ENCODE assay signal across 24 cellular contexts in the genomic region with DNA sequence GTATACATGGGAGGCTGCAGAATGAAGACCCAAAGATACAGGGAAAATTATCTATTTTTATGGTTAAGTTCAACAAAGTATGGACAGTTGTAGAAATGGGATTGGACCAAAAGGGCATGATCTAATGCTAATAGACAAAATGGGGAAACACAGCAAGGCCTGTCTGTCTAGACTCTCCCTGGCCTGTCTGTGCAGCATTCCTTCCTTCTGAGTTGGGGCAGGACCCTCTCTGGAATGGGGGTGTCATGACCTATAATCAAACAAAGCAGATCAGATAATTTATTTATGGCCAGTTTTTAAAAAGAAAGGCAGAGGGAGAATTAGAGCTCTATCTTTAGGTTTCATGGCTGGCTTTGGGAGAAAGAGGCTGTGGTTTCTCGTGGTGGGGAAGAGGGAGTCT.
A peak's percentile ranks its signal among the peaks of the same experiment; 100 is the strongest.
DNase-seq lines count a peak whose midpoint lies in the region; ATAC-seq and TF ChIP-seq lines count a peak whose summit lies in the region.
"Had no signal": no experiment of that assay in that cellular context is flagged by ENCODE, and none has a peak within 500 bp of the region (broad histone marks: within the 10 kb centered on the region; RNA-seq: fewer than 3 reads in every experiment).

No MANE protein-coding gene starts in this region.

- no peaks in the 10 kb centered on the region for H3K27me3 Mint-ChIP-seq in chondrocyte (ENCODE audit: low read depth)
- peaks cover 3% of the 10 kb centered on the region for H3K27me3 Mint-ChIP-seq in nephron progenitor cell (ENCODE audit: low read depth, poor library complexity)

- H3K9me2 ChIP-seq in SK-N-SH: no peaks in the 10 kb centered on the region

- H3K36me3 Mint-ChIP-seq in chondrocyte (ENCODE audit: low read depth) (peaks cover 42% of the 10 kb centered on the region), nephron progenitor cell (ENCODE audit: low read depth) (peaks cover 19% of the 10 kb centered on the region)

- DNase-seq in SK-N-SH: no peak
- no peak for DNase-seq in chondrocyte (ENCODE audit: low spot score)
- DNase-seq in nephron progenitor cell: no peak
- DNase-seq in NCI-H345 (lab: John Stamatoyannopoulos, UW): no peak
- DNase-seq in NCI-H2196 (lab: John Stamatoyannopoulos, UW; ENCODE audit: unreplicated experiment): no peak
- DNase-seq in NCI-H526 (lab: John Stamatoyannopoulos, UW): no peak
- DNase-seq: ACHN; DMS153; DND-41; H9; KBM-7; MG63; NCI-H1417; NCI-H1694; NCI-H2029 treated with DMSO at 0.1 percent for 48 hours; NCI-H2227 treated with DMSO at 0.1 percent for 48 hours; NCI-H510A; NCI-H774; NK-92 treated with Interleukin-12 subunit alpha and Interleukin-12 subunit beta, amount 100 ng/mL, for 24 hours; PC-3; SJCRH30 had no signal

- no peak for TF ChIP-seq CTCF in SK-N-SH (IDR thresholded peaks at IDR 0.05)
- no peak for TF ChIP-seq CTCF in chondrocyte (IDR thresholded peaks at IDR 0.05)
- TF ChIP-seq CTCF in nephron progenitor cell (IDR thresholded peaks at IDR 0.05): no peak

- no peaks in the 10 kb centered on the region for H3F3A ChIP-seq in SK-N-SH (replicated peaks; ENCODE audit: insufficient read depth)

- H3K4me2 ChIP-seq in SK-N-SH: no peak overlapping the region
- H3K4me2 ChIP-seq: GM23338 had no signal

- no peaks in the 10 kb centered on the region for H3K27me3 ChIP-seq in SK-N-SH (ENCODE audit: insufficient read depth)
- H3K27me3 ChIP-seq: MG63, SJCRH30 had no signal

- peaks cover 3% of the 10 kb centered on the region; the same call in 1 of the 2 replicates for H4K20me1 ChIP-seq in SK-N-SH (ENCODE audit: insufficient read depth)

- peaks cover 0 to 5% of the 10 kb centered on the region in 2 experiments; a peak in 2 of 4 replicates for H3K4me1 ChIP-seq in SK-N-SH (ENCODE audit: control insufficient read depth in 1 of 2, insufficient read depth in 2 of 2, low read depth in 1 of 2, low read length in 1 of 2)

- TF ChIP-seq EP300 in SK-N-SH (IDR thresholded peaks at IDR 0.05; ENCODE audit: borderline replicate concordance in 1 of 2, low read depth in 1 of 2, low read length in 1 of 2): no peak

- WGBS in SK-N-SH (ENCODE audit: low lambda C conversion rate): 85% methylated on average over 1 of the region's 1 CpG

- H3K4me3 ChIP-seq in SK-N-SH (ENCODE audit: low read depth in 2 of 2, low read length in 1 of 2): no peak overlapping the region
- H3K4me3 ChIP-seq: GM23338, MG63, SJCRH30 had no signal

- peak overlapping the region; percentile 70 for H3K27ac Mint-ChIP-seq in chondrocyte (ENCODE audit: unreplicated experiment)
- H3K27ac Mint-ChIP-seq in nephron progenitor cell: peak overlapping the region; percentile 87
- H3K27ac Mint-ChIP-seq: GM23338 had no signal

- H3K79me2 ChIP-seq in SK-N-SH (ENCODE audit: insufficient read depth): peaks cover 88% of the 10 kb centered on the region; the same call in 1 of the 2 replicates

- H3K9me3 ChIP-seq in SK-N-SH: no peaks in the 10 kb centered on the region
- H3K9me3 ChIP-seq: MG63, SJCRH30 had no signal

- H3K4me3 Mint-ChIP-seq in chondrocyte (ENCODE audit: unreplicated experiment) (no peak overlapping the region), nephron progenitor cell (no peak overlapping the region)
- H3K4me3 Mint-ChIP-seq: GM23338, H9 had no signal

- H3K4me1 Mint-ChIP-seq in chondrocyte (ENCODE audit: low read depth) (peaks cover 58% of the 10 kb centered on the region), nephron progenitor cell (peaks cover 16% of the 10 kb centered on the region)

- H3K9me3 Mint-ChIP-seq in chondrocyte (ENCODE audit: low read depth): peaks cover 8% of the 10 kb centered on the region
- H3K9me3 Mint-ChIP-seq in nephron progenitor cell: peaks cover 7% of the 10 kb centered on the region

- no peak overlapping the region for H3K9ac ChIP-seq in SK-N-SH

- H3K36me3 ChIP-seq in SK-N-SH (replicated peaks in 1 of 2; ENCODE audit: control insufficient read depth in 1 of 2, insufficient read depth in 2 of 2, low read length in 1 of 2): peaks cover 14 to 22% of the 10 kb centered on the region in 2 experiments
- H3K36me3 ChIP-seq: SJCRH30 had no signal

- CTCF ChIA-PET in SK-N-SH (lab: Yijun Ruan, JAX): interaction anchor here (0.7 kb wide), 1 partner anchor 21 kb away, joined by 3 read pairs; no protein-coding TSS in a partner anchor

- H2AFZ ChIP-seq in SK-N-SH (ENCODE audit: low read depth): no peak overlapping the region
- H2AFZ ChIP-seq: GM23338 had no signal

- no peak overlapping the region for H3K27ac ChIP-seq in SK-N-SH (ENCODE audit: low read depth in 2 of 2, low read length in 1 of 2)
- H3K27ac ChIP-seq: 22Rv1, SJCRH30 had no signal

- peak; percentile 26; the same call in 1 of the 3 replicates for ATAC-seq in SK-N-SH treated with all-trans-retinoic acid at 6 μM for 48 hours
- ATAC-seq: GM23338, PC-3 had no signal

- POLR2A ChIA-PET in SK-N-SH (lab: Yijun Ruan, JAX): no interaction called here

- TF ChIP-seq RAD21 in SK-N-SH (IDR thresholded peaks at IDR 0.05; ENCODE audit: low read length): no peak

TF ChIP-seq in SK-N-SH treated with all-trans-retinoic acid at 6 μM for 48 hours, 23 proteins besides CTCF, POLR2A, EP300 and RAD21 (continues in another document):
- TF ChIP-seq PPARA (CRISPR knock-in tag; IDR thresholded peaks at IDR 0.05; ENCODE audit: borderline replicate concordance): no peak
- TF ChIP-seq ZC3H10 (CRISPR knock-in tag; IDR thresholded peaks at IDR 0.05): no peak
- no peak for TF ChIP-seq TOX (CRISPR knock-in tag; IDR thresholded peaks at IDR 0.05; ENCODE audit: borderline replicate concordance)
- no peak for TF ChIP-seq ZNF8 (CRISPR knock-in tag; IDR thresholded peaks at IDR 0.05)
- no peak for TF ChIP-seq ZFP3 (CRISPR knock-in tag; IDR thresholded peaks at IDR 0.05)
- TF ChIP-seq SNAI2 (CRISPR knock-in tag; IDR thresholded peaks at IDR 0.05): no peak
- TF ChIP-seq CREB5 (CRISPR knock-in tag; IDR thresholded peaks at IDR 0.05; ENCODE audit: low read depth): no peak
- TF ChIP-seq ZNF565 (CRISPR knock-in tag; conservative IDR thresholded peaks at IDR 0.05; ENCODE audit: low read depth): no peak
- TF ChIP-seq ESRRG (CRISPR knock-in tag; IDR thresholded peaks at IDR 0.05): no peak

TF ChIP-seq in SK-N-SH, 30 proteins besides CTCF, POLR2A, EP300 and RAD21 (continues in another document):
- TF ChIP-seq POLR2AphosphoS5 (IDR thresholded peaks at IDR 0.05; ENCODE audit: low read depth, low read length) (no peak), SIN3A (IDR thresholded peaks at IDR 0.05; ENCODE audit: borderline replicate concordance, low read depth, low read length) (no peak), SMC3 (IDR thresholded peaks at IDR 0.05; ENCODE audit: low read depth, low read length) (no peak), FOXM1 (IDR thresholded peaks at IDR 0.05; ENCODE audit: low read depth) (no peak), ELF1 (IDR thresholded peaks at IDR 0.05) (no peak), JUND (IDR thresholded peaks at IDR 0.05) (no peak), MEF2A (IDR thresholded peaks at IDR 0.05; ENCODE audit: borderline replicate concordance, low read depth) (no peak), NRF1 (IDR thresholded peaks at IDR 0.05; ENCODE audit: low read depth, low read length) (no peak), USF1 (IDR thresholded peaks at IDR 0.05; ENCODE audit: borderline replicate concordance, low read depth) (no peak), GABPA (IDR thresholded peaks at IDR 0.05; ENCODE audit: low read depth) (no peak), YY1 (IDR thresholded peaks at IDR 0.05; ENCODE audit: low read depth) (no peak), TEAD4 (IDR thresholded peaks at IDR 0.05; ENCODE audit: borderline replicate concordance, insufficient read depth) (no peak), CHD2 (IDR thresholded peaks at IDR 0.05; ENCODE audit: low read length, partially characterized antibody) (no peak), FOXJ3 (CRISPR knock-in tag; IDR thresholded peaks at IDR 0.05) (no peak), PBX3 (IDR thresholded peaks at IDR 0.05) (no peak)
- TF ChIP-seq, protein P1, sequence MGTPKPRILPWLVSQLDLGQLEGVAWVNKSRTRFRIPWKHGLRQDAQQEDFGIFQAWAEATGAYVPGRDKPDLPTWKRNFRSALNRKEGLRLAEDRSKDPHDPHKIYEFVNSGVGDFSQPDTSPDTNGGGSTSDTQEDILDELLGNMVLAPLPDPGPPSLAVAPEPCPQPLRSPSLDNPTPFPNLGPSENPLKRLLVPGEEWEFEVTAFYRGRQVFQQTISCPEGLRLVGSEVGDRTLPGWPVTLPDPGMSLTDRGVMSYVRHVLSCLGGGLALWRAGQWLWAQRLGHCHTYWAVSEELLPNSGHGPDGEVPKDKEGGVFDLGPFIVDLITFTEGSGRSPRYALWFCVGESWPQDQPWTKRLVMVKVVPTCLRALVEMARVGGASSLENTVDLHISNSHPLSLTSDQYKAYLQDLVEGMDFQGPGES (IDR thresholded peaks at IDR 0.05; ENCODE audit: low read depth, low read length): no peak
